9 cellular contexts compared by ENCODE assay signal in genomic region chr16:67396159-67396774, GRCh38. TPM values are rescaled to one million over a fixed set of nuclear protein-coding genes. Genes with fewer than 3 reads are reported as not detected.
A peak's percentile ranks its signal among the peaks of the same experiment; 100 is the strongest.
DNase-seq lines count a peak whose midpoint lies in the region; ATAC-seq, FAIRE-seq and TF ChIP-seq lines count a peak whose summit lies in the region.
"Had no signal": no experiment of that assay in that cellular context is flagged by ENCODE, and none has a peak within 500 bp of the region (broad histone marks: within the 10 kb centered on the region; RNA-seq: fewer than 3 reads in every experiment).

No MANE protein-coding gene starts in this region.

- H3K9me3 ChIP-seq in A673 (ENCODE audit: low read depth, low read length, poor library complexity, severe bottlenecking) (no peaks in the 10 kb centered on the region), RWPE2 (ENCODE audit: severe bottlenecking) (no peaks in the 10 kb centered on the region)

- peaks cover 30% of the 10 kb centered on the region for H3K4me1 Mint-ChIP-seq in osteocyte (ENCODE audit: unreplicated experiment)

- no peaks in the 10 kb centered on the region for H3K9me3 Mint-ChIP-seq in osteocyte (ENCODE audit: unreplicated experiment)

- FAIRE-seq in frontal cortex (lab: Jason Lieb, UNC) = no peak

- BruUV-seq in A673 (replicated peaks; lab: Mats Ljungman, UMichigan) = no TSS peak

- no peaks in the 10 kb centered on the region for H3K27me3 Mint-ChIP-seq in osteocyte (ENCODE audit: unreplicated experiment)

- H3K27ac ChIP-seq in A673 (ENCODE audit: low read depth, low read length, poor library complexity, severe bottlenecking) = no peak overlapping the region
- H3K27ac ChIP-seq in RWPE2 (ENCODE audit: poor library complexity, severe bottlenecking) = no peak overlapping the region

- no peaks in the 10 kb centered on the region for H3K36me3 Mint-ChIP-seq in osteocyte (ENCODE audit: unreplicated experiment)
- H3K36me3 Mint-ChIP-seq: CD4-positive, CD25-positive, alpha-beta regulatory T cell had no signal

- intact Hi-C loops in A673 (cut with micrococcal nuclease; ENCODE audit: unreplicated experiment) = loop anchor here (5.0 kb wide), 1 partner anchor 444 kb away; no protein-coding TSS in a partner anchor

- peak; percentile 61 for DNase-seq in A673 (ENCODE audit: low spot score)
- DNase-seq in LHCN-M2 (ENCODE audit: low read depth) = peak; percentile 98
- peak; percentile 94 for DNase-seq in RWPE2 (ENCODE audit: low spot score)
- DNase-seq in frontal cortex (ENCODE audit: low spot score in 2 of 2) = peak; percentile 72 to 84
- no peak for DNase-seq in osteocyte (ENCODE audit: extremely low spot score, unreplicated experiment)
- no peak for DNase-seq in SKM-1 treated with dmso at 0.1 percent for 144 hours (lab: John Stamatoyannopoulos, UW; ENCODE audit: unreplicated experiment)
- DNase-seq: CD4-positive, CD25-positive, alpha-beta regulatory T cell had no signal

- ATAC-seq in RWPE2 (ENCODE audit: low read depth) (peak; percentile 66), HG02763 (IDR thresholded peaks at IDR 0.05; ENCODE audit: unreplicated experiment) (no peak), HG02970 (IDR thresholded peaks at IDR 0.05; ENCODE audit: low FRiP score, unreplicated experiment) (no peak)

- H3K27me3 ChIP-seq in A673 (replicated peaks; ENCODE audit: insufficient read depth, low read depth, low read length, poor library complexity) (peaks cover 8% of the 10 kb centered on the region), RWPE2 (ENCODE audit: insufficient read depth, poor library complexity, severe bottlenecking) (no peaks in the 10 kb centered on the region)

- TF ChIP-seq CTCF in A673 (conservative IDR thresholded peaks at IDR 0.05; ENCODE audit: low read depth, low read length) (no peak), RWPE2 (IDR thresholded peaks at IDR 0.05; ENCODE audit: poor library complexity, severe bottlenecking) (no peak), osteocyte (IDR thresholded peaks at IDR 0.05) (no peak)

- H3K27ac Mint-ChIP-seq in osteocyte (ENCODE audit: unreplicated experiment) = peak overlapping the region; percentile 38
- H3K27ac Mint-ChIP-seq: CD4-positive, CD25-positive, alpha-beta regulatory T cell had no signal

- H3K4me1 ChIP-seq in A673 (ENCODE audit: insufficient read depth, low read length, poor library complexity, severe bottlenecking) (peaks cover 14% of the 10 kb centered on the region), RWPE2 (ENCODE audit: insufficient read depth, poor library complexity, severe bottlenecking) (peaks cover 13% of the 10 kb centered on the region)

- H3K36me3 ChIP-seq in A673 (ENCODE audit: insufficient read depth, low read length, poor library complexity, severe bottlenecking) (no peaks in the 10 kb centered on the region), RWPE2 (ENCODE audit: low read depth) (no peaks in the 10 kb centered on the region)

- POLR2A ChIA-PET in A673 (lab: Charles Lee; ENCODE audit: low non-redundant PET) = no interaction called here

- no peak overlapping the region for H3K4me3 ChIP-seq in A673 (ENCODE audit: low read depth, low read length, poor library complexity, severe bottlenecking)
- no peak overlapping the region for H3K4me3 ChIP-seq in RWPE2 (ENCODE audit: severe bottlenecking)

- no peak overlapping the region for H3K4me3 Mint-ChIP-seq in osteocyte (ENCODE audit: unreplicated experiment)

- CTCF ChIA-PET in A673 (lab: Charles Lee) = interaction anchor here (1.1 kb wide), 1 partner anchor 69 kb away, joined by 3 read pairs; no protein-coding TSS in a partner anchor

RNA-seq across cellular contexts. Expression of gene TPPP3, which starts 3.0 kb away (rescaled TPM):
- 0.28 and 0.31 TPM in 2 replicates for total RNA-seq in A673 (2021)
- total RNA-seq in LHCN-M2 (2014; rRNA removed) = 11.9 and 17.6 TPM in 2 replicates
- polyA plus RNA-seq in LHCN-M2 (2012) = 14.9 TPM
- total RNA-seq in frontal cortex = 2.0 TPM
- total RNA-seq in osteocyte = 1.4 and 1.5 TPM in 2 replicates
- total RNA-seq: CD4-positive, CD25-positive, alpha-beta regulatory T cell had no signal
- polyA plus RNA-seq: CD4-positive, CD25-positive, alpha-beta regulatory T cell had no signal

RNA-seq across cellular contexts. Expression of gene ZDHHC1, which starts 20.0 kb away (rescaled TPM):
- total RNA-seq in A673 (2021) = 5.3 and 6.8 TPM in 2 replicates
- total RNA-seq in LHCN-M2 (2014; rRNA removed) = 9.9 and 13.5 TPM in 2 replicates
- polyA plus RNA-seq in LHCN-M2 (2012) = 6.9 TPM
- total RNA-seq in frontal cortex = 1.2 TPM
- 13.5 and 15.4 TPM in 2 replicates for total RNA-seq in osteocyte
- total RNA-seq: CD4-positive, CD25-positive, alpha-beta regulatory T cell had no signal

RNA-seq across cellular contexts. Expression of gene HSD11B2, which starts 34.7 kb away (rescaled TPM):
- total RNA-seq in A673 (2021) (1.6 and 2.3 TPM in 2 replicates), LHCN-M2 (2014; rRNA removed) (0.17 and 0.58 TPM in 2 replicates), frontal cortex (0.41 TPM), osteocyte (0.40 and 0.68 TPM in 2 replicates)
- polyA plus RNA-seq in LHCN-M2 (2012) = 0.09 TPM
- total RNA-seq: CD4-positive, CD25-positive, alpha-beta regulatory T cell had no signal
- polyA plus RNA-seq: CD4-positive, CD25-positive, alpha-beta regulatory T cell had no signal

Comparison
In these comparisons a context has a peak if more than half of its experiments do, and no peak if none do; other contexts are left out.
1. DNase-seq: peak in A673 (single experiment), LHCN-M2 (single experiment), RWPE2 (single experiment) and frontal cortex (2 of 2); none in osteocyte (single experiment) and SKM-1 treated with dmso at 0.1 percent for 144 hours (single experiment).